19 cellular contexts compared by ENCODE assay signal in genomic region chr10:26464632-26465280, GRCh38. TPM values are rescaled to one million over a fixed set of nuclear protein-coding genes. Genes with fewer than 3 reads are reported as not detected.
DNase-seq lines count a peak whose midpoint lies in the region; ATAC-seq and FAIRE-seq lines count a peak whose summit lies in the region.
"Had no signal": no experiment of that assay in that cellular context is flagged by ENCODE, and none has a peak within 500 bp of the region (broad histone marks: within the 10 kb centered on the region; RNA-seq: fewer than 3 reads in every experiment).

No MANE protein-coding gene starts in this region.

- no peak overlapping the region for H2AFZ ChIP-seq in Karpas-422 (ENCODE audit: low read length)

- DNase-seq in activated CD4-positive, alpha-beta T cell treated with anti-CD3 and anti-CD28 coated beads for 36 hours: no peak
- no peak for DNase-seq in activated CD4-positive, alpha-beta T cell treated with anti-CD3 and anti-CD28 coated beads for 48 hours
- no peak for DNase-seq in GM19239 (ENCODE audit: insufficient read length, low spot score)
- DNase-seq in Karpas-422: no peak
- no peak for DNase-seq in natural killer cell treated with Interleukin-12 subunit alpha and Interleukin-12 subunit beta and Interleukin-15 and Interleukin-18, amount 100 ng/mL, for 72 hours (ENCODE audit: low spot score)
- no peak for DNase-seq in amniotic stem cell (lab: John Stamatoyannopoulos, UW)
- no peak for DNase-seq in NCI-H1694 (lab: John Stamatoyannopoulos, UW)
- DNase-seq in DMS114 treated with DMSO at 0.1 percent for 48 hours (lab: John Stamatoyannopoulos, UW; ENCODE audit: unreplicated experiment): no peak
- DNase-seq: activated naive CD4-positive, alpha-beta T cell treated with anti-CD3 and anti-CD28 coated beads, Interleukin-2, amount 50 U/mL, for 16 hours; effector CD8-positive, alpha-beta T cell; mucosa of descending colon; NCI-H1930; NCI-H510A; OCI-M1; stomach had no signal

- no peak overlapping the region for H3K4me2 ChIP-seq in Karpas-422 (ENCODE audit: low read depth, low read length, poor library complexity, severe bottlenecking)

- ATAC-seq in activated CD4-positive, alpha-beta T cell treated with anti-CD3 and anti-CD28 coated beads for 36 hours: peak; percentile 31
- ATAC-seq in natural killer cell treated with Interleukin-12 subunit alpha and Interleukin-12 subunit beta and Interleukin-15 and Interleukin-18, amount 100 ng/mL, for 72 hours: no peak
- ATAC-seq: mucosa of descending colon had no signal

- POLR2A ChIA-PET in activated CD4-positive, alpha-beta T cell treated with anti-CD3 and anti-CD28 coated beads for 36 hours (lab: Charles Lee): interaction anchor here (0.7 kb wide), 1 partner anchor 53 kb away, joined by 3 read pairs; no protein-coding TSS in a partner anchor

- no peak overlapping the region for H3K27ac Mint-ChIP-seq in activated CD4-positive, alpha-beta T cell treated with anti-CD3 and anti-CD28 coated beads for 36 hours
- H3K27ac Mint-ChIP-seq in natural killer cell treated with Interleukin-12 subunit alpha and Interleukin-12 subunit beta and Interleukin-15 and Interleukin-18, amount 100 ng/mL, for 72 hours: peak overlapping the region; percentile 41 to 53

- peaks cover 42% of the 10 kb centered on the region for H3K4me1 ChIP-seq in Karpas-422 (ENCODE audit: low read length)
- H3K4me1 ChIP-seq: HAP-1, stomach had no signal

- H3K4me3 Mint-ChIP-seq in activated CD4-positive, alpha-beta T cell treated with anti-CD3 and anti-CD28 coated beads for 36 hours: no peak overlapping the region
- H3K4me3 Mint-ChIP-seq in natural killer cell treated with Interleukin-12 subunit alpha and Interleukin-12 subunit beta and Interleukin-15 and Interleukin-18, amount 100 ng/mL, for 72 hours: no peak overlapping the region

- H3K4me1 Mint-ChIP-seq in activated CD4-positive, alpha-beta T cell treated with anti-CD3 and anti-CD28 coated beads for 36 hours: peaks cover 78% of the 10 kb centered on the region
- peaks cover 58 to 81% of the 10 kb centered on the region in 2 donors for H3K4me1 Mint-ChIP-seq in natural killer cell treated with Interleukin-12 subunit alpha and Interleukin-12 subunit beta and Interleukin-15 and Interleukin-18, amount 100 ng/mL, for 72 hours (ENCODE audit: low read depth in 2 of 2)

- peaks cover 19% of the 10 kb centered on the region; the same call in 1 of the 2 replicates for H3K36me3 ChIP-seq in Karpas-422 (ENCODE audit: insufficient read depth, low read length)
- H3K36me3 ChIP-seq: cardiac muscle cell, HAP-1, stomach had no signal

- FAIRE-seq in GM19239 (lab: Jason Lieb, UNC): peak; percentile 94

- intact Hi-C loops in activated CD4-positive, alpha-beta T cell treated with anti-CD3 and anti-CD28 coated beads for 36 hours (cut with DNase I, micrococcal nuclease): loop anchor here in 1 of 2 experiments (1.0 kb wide), 1 partner anchor 17 kb away; no protein-coding TSS in a partner anchor

- H3K27me3 Mint-ChIP-seq in activated CD4-positive, alpha-beta T cell treated with anti-CD3 and anti-CD28 coated beads for 36 hours: no peaks in the 10 kb centered on the region
- no peaks in the 10 kb centered on the region for H3K27me3 Mint-ChIP-seq in natural killer cell treated with Interleukin-12 subunit alpha and Interleukin-12 subunit beta and Interleukin-15 and Interleukin-18, amount 100 ng/mL, for 72 hours

- peaks cover 37% of the 10 kb centered on the region for H3K36me3 Mint-ChIP-seq in activated CD4-positive, alpha-beta T cell treated with anti-CD3 and anti-CD28 coated beads for 36 hours (ENCODE audit: low read depth)
- no peaks in the 10 kb centered on the region for H3K36me3 Mint-ChIP-seq in natural killer cell treated with Interleukin-12 subunit alpha and Interleukin-12 subunit beta and Interleukin-15 and Interleukin-18, amount 100 ng/mL, for 72 hours

- no peak overlapping the region for H3K4me3 ChIP-seq in Karpas-422 (ENCODE audit: low read length)
- H3K4me3 ChIP-seq: cardiac muscle cell, HAP-1, mucosa of descending colon, skin epidermis, stomach had no signal

- CTCF ChIA-PET in activated CD4-positive, alpha-beta T cell treated with anti-CD3 and anti-CD28 coated beads for 36 hours (lab: Charles Lee): no interaction called here

- H3K79me2 ChIP-seq in Karpas-422 (ENCODE audit: low read length): peaks cover 97% of the 10 kb centered on the region

- H3K9ac ChIP-seq in Karpas-422 (ENCODE audit: low read length): no peak overlapping the region

- no peaks in the 10 kb centered on the region for H3K27me3 ChIP-seq in Karpas-422 (ENCODE audit: low read length)
- H3K27me3 ChIP-seq: stomach had no signal

- H3K27ac ChIP-seq in Karpas-422 (ENCODE audit: low read length): peak overlapping the region; percentile 66
- H3K27ac ChIP-seq: 22Rv1, cardiac muscle cell, skin epidermis, stomach had no signal

- no peaks in the 10 kb centered on the region for H3K9me3 ChIP-seq in Karpas-422 (ENCODE audit: low read length)
- H3K9me3 ChIP-seq: HAP-1, mucosa of descending colon, stomach had no signal

- no peaks in the 10 kb centered on the region for H4K20me1 ChIP-seq in Karpas-422 (ENCODE audit: insufficient read depth, low read depth, low read length)

- H3K9me3 Mint-ChIP-seq in activated CD4-positive, alpha-beta T cell treated with anti-CD3 and anti-CD28 coated beads for 36 hours (ENCODE audit: low read depth): no peaks in the 10 kb centered on the region
- H3K9me3 Mint-ChIP-seq in natural killer cell treated with Interleukin-12 subunit alpha and Interleukin-12 subunit beta and Interleukin-15 and Interleukin-18, amount 100 ng/mL, for 72 hours: no peaks in the 10 kb centered on the region

- H3K9me2 ChIP-seq in Karpas-422 (replicated peaks; ENCODE audit: insufficient read depth, low read length): no peaks in the 10 kb centered on the region

RNA-seq across cellular contexts. Expression of gene APBB1IP, which starts 26.6 kb away (rescaled TPM):
- 10 to 100 TPM; 53.3 to 66.4 TPM for total RNA-seq in activated CD4-positive, alpha-beta T cell treated with anti-CD3 and anti-CD28 coated beads for 36 hours
- total RNA-seq in Karpas-422 (2014; rRNA removed; shearing (Covaris generic); ENCODE audit: low replicate concordance): 22.7 and 34.7 TPM in 2 replicates
- total RNA-seq in natural killer cell treated with Interleukin-12 subunit alpha and Interleukin-12 subunit beta and Interleukin-15 and Interleukin-18, amount 100 ng/mL, for 72 hours: 10 to 100 TPM; 42.2 to 58.0 TPM
- total RNA-seq: cardiac muscle cell had no signal
